ENCODE assay signal across 8 cellular contexts in the genomic region with DNA sequence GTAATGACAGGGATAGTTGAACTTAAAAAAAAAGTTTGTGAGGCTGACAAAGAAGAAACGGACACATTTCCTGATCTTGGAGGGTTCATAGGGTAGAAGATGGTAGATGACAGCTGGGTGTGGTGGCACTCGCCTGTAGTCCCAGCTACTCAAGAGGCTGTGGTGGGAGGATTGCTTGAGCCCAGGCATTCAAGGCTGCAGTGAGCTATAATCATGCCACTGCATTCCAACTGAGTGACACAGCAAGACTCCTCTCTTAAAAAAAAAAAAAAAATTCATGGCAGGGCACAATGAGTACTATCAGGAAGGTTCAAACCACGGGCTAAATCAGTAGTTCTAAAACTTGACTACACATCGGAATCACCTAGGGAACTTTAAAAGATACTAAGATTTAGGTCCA. TPM values are rescaled to one million over a fixed set of nuclear protein-coding genes. Genes with fewer than 3 reads are reported as not detected.
DNase-seq lines count a peak whose midpoint lies in the region; ATAC-seq and TF ChIP-seq lines count a peak whose summit lies in the region.

No MANE protein-coding gene starts in this region.

- peaks cover 30% of the 10 kb centered on the region for H3K36me3 Mint-ChIP-seq in effector memory CD8-positive, alpha-beta T cell (ENCODE audit: insufficient read depth)
- peaks cover 0 to 5% (median 0%) of the 10 kb centered on the region in 5 donors for H3K36me3 Mint-ChIP-seq in naive thymus-derived CD4-positive, alpha-beta T cell

- H3K27me3 ChIP-seq in Peyer's patch, result no peaks in the 10 kb centered on the region
- no peaks in the 10 kb centered on the region for H3K27me3 ChIP-seq in naive thymus-derived CD4-positive, alpha-beta T cell (ENCODE audit: control insufficient read depth in 2 of 2, insufficient read depth in 2 of 2, low read length in 2 of 2)

- no peak for TF ChIP-seq CTCF in Peyer's patch (IDR thresholded peaks at IDR 0.05)

- H3K4me1 ChIP-seq in Peyer's patch, result peaks cover 3 to 57% (median 7%) of the 10 kb centered on the region in 4 donors
- H3K4me1 ChIP-seq in naive thymus-derived CD4-positive, alpha-beta T cell (ENCODE audit: control insufficient read depth in 2 of 2, insufficient read depth in 2 of 2, low read length in 2 of 2), result peaks cover 17 to 27% of the 10 kb centered on the region in 2 donors

- H3K36me3 ChIP-seq in Peyer's patch, result no peaks in the 10 kb centered on the region
- H3K36me3 ChIP-seq in naive thymus-derived CD4-positive, alpha-beta T cell (ENCODE audit: control insufficient read depth in 2 of 3, insufficient read depth in 3 of 3, low read length in 3 of 3), result peaks cover 0 to 8% (median 0%) of the 10 kb centered on the region in 3 experiments

- H3K4me1 Mint-ChIP-seq in effector memory CD8-positive, alpha-beta T cell (ENCODE audit: low read depth in 2 of 2), result peaks cover 53 to 75% of the 10 kb centered on the region in 2 donors
- H3K4me1 Mint-ChIP-seq in naive thymus-derived CD4-positive, alpha-beta T cell, result peaks cover 49 to 84% (median 58%) of the 10 kb centered on the region in 7 donors

- H3K27ac ChIP-seq in Peyer's patch, result peak overlapping the region; percentile 89 to 98 (median 98)
- H3K27ac ChIP-seq in naive thymus-derived CD4-positive, alpha-beta T cell (ENCODE audit: low read depth, low read length), result peak overlapping the region; percentile 76

- ATAC-seq in effector memory CD8-positive, alpha-beta T cell (replicated peaks), result no peak
- no peak for ATAC-seq in naive thymus-derived CD4-positive, alpha-beta T cell
- ATAC-seq in HG03139 (IDR thresholded peaks at IDR 0.05; ENCODE audit: unreplicated experiment), result no peak

- no peaks in the 10 kb centered on the region for H3K27me3 Mint-ChIP-seq in effector memory CD8-positive, alpha-beta T cell
- peaks cover 0 to 4% (median 0%) of the 10 kb centered on the region in 5 donors for H3K27me3 Mint-ChIP-seq in naive thymus-derived CD4-positive, alpha-beta T cell

- intact Hi-C loops in naive thymus-derived CD4-positive, alpha-beta T cell (cut with micrococcal nuclease), result loop anchor here (5.0 to 10.0 kb wide), 3 partner anchors 141 to 433 kb away; partner anchors contain the start of gene DDX39B (in 1 of the 2)

- no peaks in the 10 kb centered on the region for H3K9me3 ChIP-seq in Peyer's patch
- no peaks in the 10 kb centered on the region for H3K9me3 ChIP-seq in naive thymus-derived CD4-positive, alpha-beta T cell (ENCODE audit: control insufficient read depth in 2 of 3, low read length in 3 of 3)

- peak overlapping the region; percentile 91 to 96 for H3K27ac Mint-ChIP-seq in effector memory CD8-positive, alpha-beta T cell
- H3K27ac Mint-ChIP-seq in naive thymus-derived CD4-positive, alpha-beta T cell, result peak overlapping the region; percentile 76 to 94 (median 90)

- CTCF ChIA-PET in naive thymus-derived CD4-positive, alpha-beta T cell (lab: Charles Lee), result interaction anchor here (0.7 to 2.8 kb wide), 5 partner anchors 38 to 91 kb away, joined by 3 to 17 read pairs (median 4); no protein-coding TSS in a partner anchor

- peak; percentile 68 to 86 for TF ChIP-seq POLR2A in Peyer's patch (IDR thresholded peaks at IDR 0.05)

- peak overlapping the region in 3 of 4 donors; percentile 71 to 79 (median 75) for H3K4me3 ChIP-seq in Peyer's patch
- H3K4me3 ChIP-seq in naive thymus-derived CD4-positive, alpha-beta T cell (ENCODE audit: low read length), result peak overlapping the region; percentile 84

- peak overlapping the region; percentile 81 to 85 for H3K4me3 Mint-ChIP-seq in effector memory CD8-positive, alpha-beta T cell
- peak overlapping the region; percentile 83 to 98 (median 90) for H3K4me3 Mint-ChIP-seq in naive thymus-derived CD4-positive, alpha-beta T cell

- POLR2A ChIA-PET in naive thymus-derived CD4-positive, alpha-beta T cell (lab: Charles Lee), result interaction anchor here (0.6 to 3.1 kb wide), 9 partner anchors 41 to 1460 kb away, joined by 3 to 19 read pairs (median 6); partner anchors contain the start of genes DDX39B and LTB

- DNase-seq in G401 (ENCODE audit: low spot score), result peak; percentile 12
- peak in 1 of 3 donors; percentile 78 for DNase-seq in Peyer's patch
- no peak for DNase-seq in effector memory CD8-positive, alpha-beta T cell
- DNase-seq in naive thymus-derived CD4-positive, alpha-beta T cell, result peak in 2 of 9 donors; percentile 11 to 23
- no peak for DNase-seq in medulla oblongata (ENCODE audit: extremely low spot score)
- no peak for DNase-seq in activated CD4-positive, CD25-positive, alpha-beta regulatory T cell treated with anti-CD3 and anti-CD28 coated beads, Interleukin-2, amount 50 U/mL, for 72 hours
- DNase-seq in NCI-H446 (lab: John Stamatoyannopoulos, UW), result no peak

- in situ Hi-C loops in G401 (cut with HindIII; ENCODE audit: low sequenced_read_pairs), result no loop called here

- H3K9me3 Mint-ChIP-seq in effector memory CD8-positive, alpha-beta T cell, result no peaks in the 10 kb centered on the region
- H3K9me3 Mint-ChIP-seq in naive thymus-derived CD4-positive, alpha-beta T cell, result peaks cover 0 to 1% (median 0%) of the 10 kb centered on the region in 11 donors

RNA-seq across cellular contexts. Expression of gene MICA, which starts 2.0 kb away (rescaled TPM):
- total RNA-seq in G401 (2014; rRNA removed; shearing (Covaris generic)), result 40.3 and 44.1 TPM in 2 replicates
- 10 to 100 TPM; 21.0 to 71.0 (median 29.1) TPM for total RNA-seq in Peyer's patch
- 10 to 100 TPM; 12.1 to 17.4 (median 15.2) TPM for total RNA-seq in naive thymus-derived CD4-positive, alpha-beta T cell
- 1 to 10 TPM; 4.3 to 8.4 TPM for polyA plus RNA-seq in naive thymus-derived CD4-positive, alpha-beta T cell

RNA-seq across cellular contexts. Expression of gene HLA-B, which starts 44.4 kb away (rescaled TPM):
- total RNA-seq in G401 (2014; rRNA removed; shearing (Covaris generic)), result 9.0 and 25.4 TPM in 2 replicates
- 1,000 to 10,000 TPM in 3 of 4 donors, 100 to 1,000 TPM in 1; 835 to 3,384 (median 2,517) TPM for total RNA-seq in Peyer's patch
- 1,000 to 10,000 TPM; 5,136 to 7,364 (median 5,516) TPM for total RNA-seq in naive thymus-derived CD4-positive, alpha-beta T cell
- 1,000 to 10,000 TPM; 5,467 to 7,459 TPM for polyA plus RNA-seq in naive thymus-derived CD4-positive, alpha-beta T cell

Comparison
In these comparisons a context has a peak if more than half of its experiments do, and no peak if none do; other contexts are left out.
1. RNA of gene HLA-B, which starts 44.4 kb away (total RNA-seq): 5,136 to 7,364 TPM in naive thymus-derived CD4-positive, alpha-beta T cell and 835 to 3,384 TPM in Peyer's patch; 9.0 to 25.4 TPM in G401; every median in the first group is over 10 times any median in the second.